1 cellular context compared by ENCODE assay signal in the genomic region with DNA sequence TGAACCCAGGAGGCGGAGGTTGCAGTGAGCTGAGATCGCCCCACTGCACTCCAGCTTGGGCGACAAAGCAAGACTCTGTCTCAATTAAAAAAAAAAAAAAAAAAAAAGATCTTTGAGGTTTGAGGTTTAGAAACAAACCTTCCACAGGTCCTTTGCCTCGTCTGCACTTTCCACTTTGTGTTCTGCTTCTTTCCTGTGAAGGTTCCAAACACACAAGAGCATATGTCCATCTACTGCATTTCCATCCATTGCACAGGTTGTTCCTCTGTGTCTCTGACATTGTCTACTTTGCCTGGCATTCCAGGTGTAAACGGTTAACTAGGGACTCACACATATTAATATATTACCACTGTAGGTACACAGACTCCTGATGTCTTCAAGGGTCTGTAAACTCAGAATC.
TF ChIP-seq lines count a peak whose summit lies in the region.

No MANE protein-coding gene starts in this region.

TF ChIP-seq in HEK293, 187 proteins besides CTCF, POLR2A, EP300 and RAD21:
- TF ChIP-seq ZBTB17 (tag by site-specific recombination; IDR thresholded peaks at IDR 0.05) (peak; percentile 46; the same call in 1 of the 2 replicates), ZSCAN23 (tag by site-specific recombination; IDR thresholded peaks at IDR 0.05) (no peak)
- TF ChIP-seq, protein P1, sequence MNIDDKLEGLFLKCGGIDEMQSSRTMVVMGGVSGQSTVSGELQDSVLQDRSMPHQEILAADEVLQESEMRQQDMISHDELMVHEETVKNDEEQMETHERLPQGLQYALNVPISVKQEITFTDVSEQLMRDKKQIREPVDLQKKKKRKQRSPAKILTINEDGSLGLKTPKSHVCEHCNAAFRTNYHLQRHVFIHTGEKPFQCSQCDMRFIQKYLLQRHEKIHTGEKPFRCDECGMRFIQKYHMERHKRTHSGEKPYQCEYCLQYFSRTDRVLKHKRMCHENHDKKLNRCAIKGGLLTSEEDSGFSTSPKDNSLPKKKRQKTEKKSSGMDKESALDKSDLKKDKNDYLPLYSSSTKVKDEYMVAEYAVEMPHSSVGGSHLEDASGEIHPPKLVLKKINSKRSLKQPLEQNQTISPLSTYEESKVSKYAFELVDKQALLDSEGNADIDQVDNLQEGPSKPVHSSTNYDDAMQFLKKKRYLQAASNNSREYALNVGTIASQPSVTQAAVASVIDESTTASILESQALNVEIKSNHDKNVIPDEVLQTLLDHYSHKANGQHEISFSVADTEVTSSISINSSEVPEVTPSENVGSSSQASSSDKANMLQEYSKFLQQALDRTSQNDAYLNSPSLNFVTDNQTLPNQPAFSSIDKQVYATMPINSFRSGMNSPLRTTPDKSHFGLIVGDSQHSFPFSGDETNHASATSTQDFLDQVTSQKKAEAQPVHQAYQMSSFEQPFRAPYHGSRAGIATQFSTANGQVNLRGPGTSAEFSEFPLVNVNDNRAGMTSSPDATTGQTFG (tag by site-specific recombination; IDR thresholded peaks at IDR 0.05; ENCODE audit: borderline replicate concordance), result no peak
TF ChIP-seq in HEK293: peak in this region for 1.
